In genomic region chr7:28539289-28539981, GRCh38 we compare ENCODE assay signal across 1 cellular context.
TF ChIP-seq lines count a peak whose summit lies in the region.

No MANE protein-coding gene starts in this region.

TF ChIP-seq in GM12878, 131 proteins besides CTCF, POLR2A, EP300 and RAD21 (continued from another document and continues in another):
- TF ChIP-seq IKZF2 (IDR thresholded peaks at IDR 0.05) = peak; percentile 95 to 96
- TF ChIP-seq PML (IDR thresholded peaks at IDR 0.05; ENCODE audit: low read length) = peak; percentile 88; the same call in 1 of the 2 replicates
- peak; percentile 40; the same call in 1 of the 2 replicates for TF ChIP-seq SMC3 (IDR thresholded peaks at IDR 0.05; ENCODE audit: borderline replicate concordance, low read length)
- peak; percentile 54; the same call in 1 of the 2 replicates for TF ChIP-seq STAT3 (IDR thresholded peaks at IDR 0.05; ENCODE audit: low read depth, low read length)
- peak; percentile 98 for TF ChIP-seq ZBED1 (IDR thresholded peaks at IDR 0.05; ENCODE audit: borderline replicate concordance)
- TF ChIP-seq TCF12 (IDR thresholded peaks at IDR 0.05; ENCODE audit: low read depth, low read length) = peak; percentile 96
- TF ChIP-seq MEF2A (IDR thresholded peaks at IDR 0.05; ENCODE audit: insufficient read depth, low read depth, low read length) = peak; percentile 78
- TF ChIP-seq KLF5 (IDR thresholded peaks at IDR 0.05; ENCODE audit: partially characterized antibody) = no peak
- no peak for TF ChIP-seq RCOR1 (conservative IDR thresholded peaks at IDR 0.05; ENCODE audit: low read depth, low read length)
- peak; percentile 95 for TF ChIP-seq ATF7 (IDR thresholded peaks at IDR 0.05; ENCODE audit: low read depth)
- peak; percentile 72; the same call in 1 of the 2 replicates for TF ChIP-seq TBL1XR1 (IDR thresholded peaks at IDR 0.05; ENCODE audit: low read depth, low read length)
- peak; percentile 90 for TF ChIP-seq IKZF1 (conservative IDR thresholded peaks at IDR 0.05)
- TF ChIP-seq FOXM1 (IDR thresholded peaks at IDR 0.05; ENCODE audit: low read depth, low read length) = peak; percentile 97
- peak; percentile 98 for TF ChIP-seq RUNX3 (IDR thresholded peaks at IDR 0.05; ENCODE audit: low read length)
- peak; percentile 78 for TF ChIP-seq CREB1 (IDR thresholded peaks at IDR 0.05; ENCODE audit: low read depth)
- peak; percentile 74 for TF ChIP-seq ZNF592 (IDR thresholded peaks at IDR 0.05)
- peak; percentile 80; the same call in 1 of the 2 replicates for TF ChIP-seq CBX5 (IDR thresholded peaks at IDR 0.05; ENCODE audit: low read depth)
- no peak for TF ChIP-seq ZNF207 (IDR thresholded peaks at IDR 0.05; ENCODE audit: borderline replicate concordance)
- peak; percentile 78; the same call in 1 of the 2 replicates for TF ChIP-seq BMI1 (IDR thresholded peaks at IDR 0.05; ENCODE audit: borderline replicate concordance)
- TF ChIP-seq NR2C1 (IDR thresholded peaks at IDR 0.05) = no peak
- TF ChIP-seq SP1 (IDR thresholded peaks at IDR 0.05; ENCODE audit: low read depth, low read length) = peak; percentile 74
- peak; percentile 85 for TF ChIP-seq ZNF217 (IDR thresholded peaks at IDR 0.05)
- peak; percentile 92 for TF ChIP-seq ZNF687 (IDR thresholded peaks at IDR 0.05)
- 0 out of 2 replicates have a peak, but pooled peaks have one; percentile 9 for TF ChIP-seq TAF1 (IDR thresholded peaks at IDR 0.05; ENCODE audit: borderline replicate concordance, low read depth, low read length)
- peak; percentile 94 for TF ChIP-seq SKIL (IDR thresholded peaks at IDR 0.05; ENCODE audit: low read depth, poor library complexity, severe bottlenecking)
- no peak for TF ChIP-seq POLR2AphosphoS5 (IDR thresholded peaks at IDR 0.05; ENCODE audit: low read length)
- no peak for TF ChIP-seq MYB (IDR thresholded peaks at IDR 0.05; ENCODE audit: borderline replicate concordance, low read depth, low read length)
- TF ChIP-seq GATAD2B (conservative IDR thresholded peaks at IDR 0.05; ENCODE audit: low read depth) = peak; percentile 100
- peak; percentile 92 for TF ChIP-seq CBFB (IDR thresholded peaks at IDR 0.05; ENCODE audit: low read depth)
- TF ChIP-seq EZH2 (IDR thresholded peaks at IDR 0.05; ENCODE audit: borderline replicate concordance, control insufficient read depth, low read depth, low read length) = no peak
- no peak for TF ChIP-seq PAX8 (IDR thresholded peaks at IDR 0.05)
- peak; percentile 89 for TF ChIP-seq DPF2 (IDR thresholded peaks at IDR 0.05)
- TF ChIP-seq HSF1 (IDR thresholded peaks at IDR 0.05; ENCODE audit: low read depth, low read length) = no peak
- TF ChIP-seq ZNF274 (IDR thresholded peaks at IDR 0.05; ENCODE audit: insufficient read depth, insufficient read length) = no peak
- peak; percentile 99 for TF ChIP-seq CUX1 (IDR thresholded peaks at IDR 0.05; ENCODE audit: insufficient replicate concordance, low read depth, low read length)
- TF ChIP-seq NBN (IDR thresholded peaks at IDR 0.05) = peak; percentile 86
- peak; percentile 97 for TF ChIP-seq MTA3 (IDR thresholded peaks at IDR 0.05; ENCODE audit: borderline replicate concordance, low read length)
- peak; percentile 93 for TF ChIP-seq YBX1 (IDR thresholded peaks at IDR 0.05)
- TF ChIP-seq RELB (IDR thresholded peaks at IDR 0.05; ENCODE audit: low read depth) = peak; percentile 81; the same call in 1 of the 2 replicates
- 0 out of 2 replicates have a peak, but pooled peaks have one; percentile 77 for TF ChIP-seq WRNIP1 (IDR thresholded peaks at IDR 0.05; ENCODE audit: borderline replicate concordance, low read depth, low read length)
- TF ChIP-seq MEF2B (IDR thresholded peaks at IDR 0.05; ENCODE audit: partially characterized antibody, poor library complexity, severe bottlenecking) = peak; percentile 100
- TF ChIP-seq BCL11A (IDR thresholded peaks at IDR 0.05; ENCODE audit: low read depth, low read length) = peak; percentile 98
- TF ChIP-seq IRF5 (IDR thresholded peaks at IDR 0.05; ENCODE audit: borderline replicate concordance) = no peak
- TF ChIP-seq TCF3 (IDR thresholded peaks at IDR 0.05; ENCODE audit: borderline replicate concordance, insufficient read depth, low read depth, low read length) = peak; percentile 64; the same call in 1 of the 2 replicates
